Comparison of ENCODE assay signal across 9 cellular contexts in the genomic region with DNA sequence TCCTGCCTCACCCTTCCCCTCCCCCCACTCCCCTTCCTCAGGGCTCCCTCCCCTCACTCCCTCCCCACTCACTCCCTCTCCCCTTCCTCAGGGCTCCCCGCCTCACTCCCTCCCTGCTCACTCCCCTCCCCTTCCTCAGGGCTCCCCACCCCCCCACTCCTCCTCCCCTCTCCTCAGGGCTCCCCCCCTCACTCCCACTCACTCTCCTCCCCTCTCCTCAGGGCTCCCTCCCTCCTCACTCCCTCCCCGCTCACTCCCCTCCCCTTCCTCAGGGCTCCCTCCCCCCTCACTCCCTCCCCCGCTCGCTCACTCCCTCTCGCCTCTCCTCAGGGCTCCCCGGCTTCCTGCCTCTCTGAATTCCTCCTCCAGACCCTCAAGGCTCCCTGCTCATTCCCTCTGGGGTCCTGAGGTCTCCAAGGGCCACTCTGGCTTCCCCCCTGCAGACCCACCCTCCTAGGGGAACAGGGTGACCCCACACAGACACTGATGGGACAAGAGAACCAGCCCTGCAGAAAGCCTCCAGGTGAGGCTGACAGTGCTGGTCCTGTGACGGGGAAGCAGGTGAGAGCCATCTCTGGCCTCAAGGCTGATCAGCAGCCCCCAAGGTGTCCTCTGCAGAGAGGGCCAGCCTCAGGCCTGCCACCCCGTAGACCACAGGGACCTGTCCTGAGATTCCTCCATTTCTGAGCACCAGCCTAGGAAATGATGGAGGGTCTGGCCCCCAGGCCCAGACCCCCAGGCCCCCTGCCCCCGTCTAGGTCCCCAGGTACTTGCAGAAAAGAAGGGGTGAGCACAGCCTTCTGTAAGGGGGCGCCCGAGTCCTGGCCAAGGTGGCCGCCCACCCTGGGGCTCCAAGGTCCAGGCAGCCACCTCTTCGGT. TPM values are rescaled to one million over a fixed set of nuclear protein-coding genes. Genes with fewer than 3 reads are reported as not detected.
A peak's percentile ranks its signal among the peaks of the same experiment; 100 is the strongest.
DNase-seq lines count a peak whose midpoint lies in the region; ATAC-seq and FAIRE-seq lines count a peak whose summit lies in the region.
"Had no signal": no experiment of that assay in that cellular context is flagged by ENCODE, and none has a peak within 500 bp of the region (broad histone marks: within the 10 kb centered on the region; RNA-seq: fewer than 3 reads in every experiment).

No MANE protein-coding gene starts in this region.

- H3K79me2 ChIP-seq in trophoblast cell (ENCODE audit: control insufficient read depth, insufficient read depth, low read length, poor library complexity), result peaks cover 6% of the 10 kb centered on the region

- DNase-seq in activated naive CD4-positive, alpha-beta T cell treated with anti-CD3 and anti-CD28 coated beads for 36 hours, result peak; percentile 40
- no peak for DNase-seq in activated naive CD4-positive, alpha-beta T cell treated with anti-CD3 and anti-CD28 coated beads, Interleukin-2, amount 50 U/mL, for 16 hours
- peak; percentile 88 for DNase-seq in NCI-H510A (lab: John Stamatoyannopoulos, UW)
- no peak for DNase-seq in trophoblast cell
- DNase-seq in foreskin melanocyte, result no peak
- no peak for DNase-seq in frontal cortex (ENCODE audit: low spot score in 2 of 2)

- peak overlapping the region; percentile 28 for H2BK5ac ChIP-seq in trophoblast cell (ENCODE audit: low read depth, low read length, poor library complexity)

- H3K9me3 ChIP-seq in trophoblast cell (ENCODE audit: insufficient read depth, low read depth, low read length), result peaks cover 9% of the 10 kb centered on the region
- H3K9me3 ChIP-seq: HAP-1 had no signal

- H3K79me1 ChIP-seq in trophoblast cell (ENCODE audit: low read length), result peaks cover 26% of the 10 kb centered on the region

- H2BK12ac ChIP-seq in trophoblast cell (ENCODE audit: low read length), result peak overlapping the region; percentile 72

- no peak overlapping the region for H3K4me3 ChIP-seq in trophoblast cell (ENCODE audit: low read depth, low read length)
- H3K4me3 ChIP-seq: HAP-1 had no signal

- peak overlapping the region; percentile 21 for H3K14ac ChIP-seq in trophoblast cell (ENCODE audit: low read length)

- H3K23ac ChIP-seq in trophoblast cell (ENCODE audit: low read length), result no peak overlapping the region

- WGBS in trophoblast cell (ENCODE audit: extremely low coverage, insufficient coverage, insufficient read length), result 100% methylated on average over 3 of the region's 13 CpGs

- H3K36me3 Mint-ChIP-seq in activated naive CD4-positive, alpha-beta T cell treated with anti-CD3 and anti-CD28 coated beads for 36 hours (ENCODE audit: low read depth), result no peaks in the 10 kb centered on the region
- H3K36me3 Mint-ChIP-seq in activated T-helper 17 cell treated with anti-CD3 and anti-CD28 coated beads, Interleukin-2, amount 50 U/mL, for 72 hours (ENCODE audit: low read depth), result no peaks in the 10 kb centered on the region

- CTCF ChIA-PET in activated naive CD4-positive, alpha-beta T cell treated with anti-CD3 and anti-CD28 coated beads for 36 hours (lab: Charles Lee), result interaction anchor here (1.1 to 1.5 kb wide), 2 partner anchors 10 to 13 kb away, joined by 3 to 6 read pairs; no protein-coding TSS in a partner anchor

- peak overlapping the region; percentile 65 for H2BK120ac ChIP-seq in trophoblast cell (ENCODE audit: insufficient read depth, low read length, poor library complexity)

- H2AFZ ChIP-seq in trophoblast cell (ENCODE audit: insufficient read depth, low read length, poor library complexity), result no peak overlapping the region

- no peak overlapping the region for H3K4me3 Mint-ChIP-seq in activated naive CD4-positive, alpha-beta T cell treated with anti-CD3 and anti-CD28 coated beads for 36 hours
- peak overlapping the region; percentile 23 for H3K4me3 Mint-ChIP-seq in activated T-helper 17 cell treated with anti-CD3 and anti-CD28 coated beads, Interleukin-2, amount 50 U/mL, for 72 hours

- no peak overlapping the region for H3K27ac Mint-ChIP-seq in activated naive CD4-positive, alpha-beta T cell treated with anti-CD3 and anti-CD28 coated beads for 36 hours
- peak overlapping the region; percentile 78 for H3K27ac Mint-ChIP-seq in activated T-helper 17 cell treated with anti-CD3 and anti-CD28 coated beads, Interleukin-2, amount 50 U/mL, for 72 hours

- ATAC-seq in activated T-helper 17 cell treated with anti-CD3 and anti-CD28 coated beads, Interleukin-2, amount 50 U/mL, for 72 hours (replicated peaks), result no peak
- no peak for ATAC-seq in HG02759 (IDR thresholded peaks at IDR 0.05; ENCODE audit: unreplicated experiment)

- H2AK5ac ChIP-seq in trophoblast cell (ENCODE audit: low read length), result peak overlapping the region; percentile 21

- H3K18ac ChIP-seq in trophoblast cell (ENCODE audit: low read length), result peak overlapping the region; percentile 35

- no peak overlapping the region for H3K9ac ChIP-seq in trophoblast cell (ENCODE audit: low read length)

- peaks cover 27% of the 10 kb centered on the region for H3K4me1 Mint-ChIP-seq in activated naive CD4-positive, alpha-beta T cell treated with anti-CD3 and anti-CD28 coated beads for 36 hours (ENCODE audit: low read depth)
- peaks cover 19% of the 10 kb centered on the region for H3K4me1 Mint-ChIP-seq in activated T-helper 17 cell treated with anti-CD3 and anti-CD28 coated beads, Interleukin-2, amount 50 U/mL, for 72 hours

- H4K8ac ChIP-seq in trophoblast cell (ENCODE audit: low read depth, low read length), result peak overlapping the region; percentile 53

- no peak for FAIRE-seq in frontal cortex (lab: Jason Lieb, UNC)

- no peaks in the 10 kb centered on the region for H3K9me3 Mint-ChIP-seq in activated naive CD4-positive, alpha-beta T cell treated with anti-CD3 and anti-CD28 coated beads for 36 hours
- no peaks in the 10 kb centered on the region for H3K9me3 Mint-ChIP-seq in activated T-helper 17 cell treated with anti-CD3 and anti-CD28 coated beads, Interleukin-2, amount 50 U/mL, for 72 hours

- no peak overlapping the region for H4K12ac ChIP-seq in trophoblast cell (ENCODE audit: low read depth, low read length)

- H4K91ac ChIP-seq in trophoblast cell (ENCODE audit: low read depth, low read length), result peak overlapping the region; percentile 71

- no peak overlapping the region for H3K4me2 ChIP-seq in trophoblast cell (ENCODE audit: low read length)

- no peaks in the 10 kb centered on the region for H3K27me3 Mint-ChIP-seq in activated naive CD4-positive, alpha-beta T cell treated with anti-CD3 and anti-CD28 coated beads for 36 hours (ENCODE audit: low read depth)
- H3K27me3 Mint-ChIP-seq in activated T-helper 17 cell treated with anti-CD3 and anti-CD28 coated beads, Interleukin-2, amount 50 U/mL, for 72 hours, result no peaks in the 10 kb centered on the region

- no peaks in the 10 kb centered on the region for H3K27me3 ChIP-seq in trophoblast cell (ENCODE audit: insufficient read depth, low read length)

- H3K4ac ChIP-seq in trophoblast cell (ENCODE audit: low read depth, low read length), result peak overlapping the region; percentile 35

- no peak overlapping the region for H3K27ac ChIP-seq in trophoblast cell (ENCODE audit: low read depth, low read length)

- H3K36me3 ChIP-seq in trophoblast cell (ENCODE audit: control insufficient read depth in 1 of 2, insufficient read depth in 2 of 2, low read length in 2 of 2), result no peaks in the 10 kb centered on the region
- H3K36me3 ChIP-seq: HAP-1 had no signal

- intact Hi-C loops in activated naive CD4-positive, alpha-beta T cell treated with anti-CD3 and anti-CD28 coated beads for 36 hours (cut with micrococcal nuclease), result no loop called here

- peaks cover 28 to 30% of the 10 kb centered on the region in 2 experiments for H3K4me1 ChIP-seq in trophoblast cell (ENCODE audit: control insufficient read depth in 1 of 2, insufficient read depth in 2 of 2, low read length in 2 of 2)

RNA-seq across cellular contexts. Expression of gene PWWP2B, which starts 47.2 kb away (rescaled TPM):
- total RNA-seq in activated naive CD4-positive, alpha-beta T cell treated with anti-CD3 and anti-CD28 coated beads for 36 hours, result 1 to 10 TPM; 1.5 to 2.2 TPM
- 1 to 10 TPM; 1.5 to 3.1 TPM for total RNA-seq in activated T-helper 17 cell treated with anti-CD3 and anti-CD28 coated beads, Interleukin-2, amount 50 U/mL, for 72 hours
- polyA plus RNA-seq in trophoblast cell (2013), result 57.0 and 60.9 TPM in 2 replicates
- 9.4 TPM for total RNA-seq in frontal cortex

Comparison
In these comparisons a context has a peak if more than half of its experiments do, and no peak if none do; other contexts are left out.
1. DNase-seq: peak in activated naive CD4-positive, alpha-beta T cell treated with anti-CD3 and anti-CD28 coated beads for 36 hours (single experiment) and NCI-H510A (single experiment); none in activated naive CD4-positive, alpha-beta T cell treated with anti-CD3 and anti-CD28 coated beads, Interleukin-2, amount 50 U/mL, for 16 hours (single experiment), trophoblast cell (0 of 2), foreskin melanocyte (single experiment) and frontal cortex (0 of 2).